ENCODE assay signal across 16 cellular contexts in the genomic region with DNA sequence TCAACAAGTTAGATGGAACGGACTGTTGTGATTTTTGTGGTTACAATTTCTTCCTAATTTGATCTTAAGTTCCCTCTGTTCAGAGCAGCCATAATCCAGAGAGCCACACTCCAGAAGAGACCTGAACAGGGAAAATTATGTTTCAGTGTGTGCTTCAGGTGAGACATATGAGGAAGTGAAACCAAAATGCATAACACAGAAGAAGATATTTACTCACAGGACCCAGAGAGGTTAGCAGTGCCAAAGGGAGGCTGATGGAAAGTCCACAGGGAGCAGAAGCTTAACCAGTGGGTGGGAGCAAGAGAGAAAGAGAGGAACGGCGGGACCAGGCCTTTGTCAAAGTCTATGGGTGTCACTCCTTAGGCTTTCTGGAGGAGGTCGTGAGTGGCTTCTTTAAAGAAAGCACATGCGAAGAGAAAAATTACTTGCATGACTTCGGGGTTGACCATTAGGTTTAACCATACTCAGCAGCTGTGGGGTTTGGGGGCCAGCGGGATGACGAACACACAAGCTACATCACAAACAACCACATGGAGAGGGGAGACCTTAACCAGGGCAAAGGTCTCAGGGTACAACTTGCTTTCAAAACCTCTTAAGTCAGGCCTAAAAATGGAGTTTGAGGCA.
DNase-seq lines count a peak whose midpoint lies in the region; ATAC-seq, FAIRE-seq and TF ChIP-seq lines count a peak whose summit lies in the region.
"Had no signal": no experiment of that assay in that cellular context is flagged by ENCODE, and none has a peak within 500 bp of the region (broad histone marks: within the 10 kb centered on the region; RNA-seq: fewer than 3 reads in every experiment).

No MANE protein-coding gene starts in this region.

- H3K4me1 ChIP-seq in esophagus squamous epithelium (peaks cover 0 to 15% (median 0%) of the 10 kb centered on the region in 3 donors), hepatocyte (ENCODE audit: insufficient read depth) (no peaks in the 10 kb centered on the region)
- H3K4me1 ChIP-seq: right atrium auricular region had no signal

- H3K4me2 ChIP-seq in hepatocyte: no peak overlapping the region

- H3K36me3 ChIP-seq in esophagus squamous epithelium (no peaks in the 10 kb centered on the region), hepatocyte (replicated peaks; ENCODE audit: insufficient read depth, low read depth) (no peaks in the 10 kb centered on the region)
- H3K36me3 ChIP-seq: right atrium auricular region had no signal

- TF ChIP-seq CTCF in esophagus squamous epithelium (IDR thresholded peaks at IDR 0.05) (no peak), D721Med (IDR thresholded peaks at IDR 0.05; ENCODE audit: insufficient read depth, missing control alignments) (no peak), hepatocyte (IDR thresholded peaks at IDR 0.05; ENCODE audit: poor library complexity) (no peak)

- FAIRE-seq in D721Med (lab: Jason Lieb, UNC): no peak

- H3K4me3 ChIP-seq in esophagus squamous epithelium (no peak overlapping the region), hepatocyte (no peak overlapping the region)
- H3K4me3 ChIP-seq: right atrium auricular region had no signal

- WGBS in esophagus squamous epithelium, 2 donors: 80 to 89% methylated on average over 7 to 8 of the region's 8 CpGs
- WGBS in hepatocyte (ENCODE audit: low lambda C conversion rate, missing lambda C conversion rate): 88% methylated on average over 8 of the region's 8 CpGs

- intact Hi-C loops in esophagus squamous epithelium (cut with DNase I): no loop called here

- DNase-seq in esophagus squamous epithelium (lab: John Stamatoyannopoulos, UW) (no peak), D721Med (ENCODE audit: insufficient read length, low spot score) (no peak), NCI-H2107 (lab: John Stamatoyannopoulos, UW) (no peak), hepatocyte (ENCODE audit: low spot score) (no peak)
- DNase-seq: effector CD4-positive, alpha-beta T cell; naive B cell; NCI-H1092; NCI-H510A; stimulated activated CD4-positive, alpha-beta T cell treated with anti-CD3 and anti-CD28 coated beads, Interleukin-4, amount 100 ng/mL, for 24 hours; stimulated activated naive CD4-positive, alpha-beta T cell treated with Interleukin-2 at 50 U/mL for 16 hours; T-helper 9 cell had no signal

- H4K20me1 ChIP-seq in hepatocyte (ENCODE audit: insufficient read depth, poor library complexity, severe bottlenecking): no peaks in the 10 kb centered on the region

- no peaks in the 10 kb centered on the region for H3K79me2 ChIP-seq in hepatocyte

- peak; percentile 77 for ATAC-seq in GM18519 (IDR thresholded peaks at IDR 0.05; ENCODE audit: low FRiP score, unreplicated experiment)
- peak; percentile 75 for ATAC-seq in GM21576 (IDR thresholded peaks at IDR 0.05; ENCODE audit: unreplicated experiment)
- ATAC-seq in HG03342 (IDR thresholded peaks at IDR 0.05; ENCODE audit: unreplicated experiment): peak; percentile 84
- no peak for ATAC-seq in HG02571 (IDR thresholded peaks at IDR 0.05; ENCODE audit: unreplicated experiment)

- H3K27ac ChIP-seq in esophagus squamous epithelium (peak overlapping the region in 3 of 4 donors; percentile 53 to 62 (median 54)), hepatocyte (no peak overlapping the region)
- H3K27ac ChIP-seq: right atrium auricular region had no signal

- H3K9me2 ChIP-seq in hepatocyte (replicated peaks; ENCODE audit: insufficient read depth): no peaks in the 10 kb centered on the region

- TF ChIP-seq POLR2A in esophagus squamous epithelium (IDR thresholded peaks at IDR 0.05): no peak

- H3K9me3 ChIP-seq in esophagus squamous epithelium (peaks cover 0 to 10% (median 0%) of the 10 kb centered on the region in 3 donors), hepatocyte (ENCODE audit: low read depth) (no peaks in the 10 kb centered on the region)

- no peak overlapping the region for H2AFZ ChIP-seq in hepatocyte

- no peaks in the 10 kb centered on the region for H3K27me3 ChIP-seq in esophagus squamous epithelium
- H3K27me3 ChIP-seq in hepatocyte: no peaks in the 10 kb centered on the region
- H3K27me3 ChIP-seq: right atrium auricular region had no signal
